Comparison of ENCODE assay signal across 1 cellular context in genomic region chr7:87886875-87887274, GRCh38.
A peak's percentile ranks its signal among the peaks of the same experiment; 100 is the strongest.
TF ChIP-seq lines count a peak whose summit lies in the region.

No MANE protein-coding gene starts in this region.

TF ChIP-seq in K562, 482 proteins besides CTCF, POLR2A, EP300 and RAD21:
- TF ChIP-seq TEAD4 (IDR thresholded peaks at IDR 0.05; ENCODE audit: low read length) = no peak
- TF ChIP-seq TEAD4 (CRISPR knock-in tag; IDR thresholded peaks at IDR 0.05; ENCODE audit: borderline replicate concordance) = no peak
- 0 out of 2 replicates have a peak, but pooled peaks have one; percentile 30 for TF ChIP-seq POLR2H (tag; IDR thresholded peaks at IDR 0.05; ENCODE audit: low read depth)
